Comparison of ENCODE assay signal across 1 cellular context in the genomic region with DNA sequence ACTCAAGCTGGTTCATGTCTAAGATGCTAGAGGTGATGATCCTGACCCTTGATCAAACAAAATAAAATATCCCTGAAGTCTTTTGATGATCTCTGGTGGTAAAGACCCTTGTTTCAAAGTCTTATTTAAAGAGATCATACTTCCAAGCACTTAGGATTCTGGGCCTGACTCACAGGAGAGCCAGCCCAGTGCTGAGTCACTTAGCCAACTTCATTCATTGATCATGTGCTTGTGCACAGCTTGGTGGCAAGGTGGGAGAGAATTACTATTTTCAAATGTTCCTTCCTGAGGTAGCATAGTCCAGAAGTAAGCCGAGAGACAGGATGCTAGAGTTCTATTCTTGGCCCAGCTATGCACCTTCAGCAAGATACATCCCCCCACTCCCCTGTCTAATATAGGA.
TF ChIP-seq lines count a peak whose summit lies in the region.

No MANE protein-coding gene starts in this region.

TF ChIP-seq in HepG2, 621 proteins besides CTCF, POLR2A, EP300 and RAD21 (continued from another document):
- TF ChIP-seq, protein P1, sequence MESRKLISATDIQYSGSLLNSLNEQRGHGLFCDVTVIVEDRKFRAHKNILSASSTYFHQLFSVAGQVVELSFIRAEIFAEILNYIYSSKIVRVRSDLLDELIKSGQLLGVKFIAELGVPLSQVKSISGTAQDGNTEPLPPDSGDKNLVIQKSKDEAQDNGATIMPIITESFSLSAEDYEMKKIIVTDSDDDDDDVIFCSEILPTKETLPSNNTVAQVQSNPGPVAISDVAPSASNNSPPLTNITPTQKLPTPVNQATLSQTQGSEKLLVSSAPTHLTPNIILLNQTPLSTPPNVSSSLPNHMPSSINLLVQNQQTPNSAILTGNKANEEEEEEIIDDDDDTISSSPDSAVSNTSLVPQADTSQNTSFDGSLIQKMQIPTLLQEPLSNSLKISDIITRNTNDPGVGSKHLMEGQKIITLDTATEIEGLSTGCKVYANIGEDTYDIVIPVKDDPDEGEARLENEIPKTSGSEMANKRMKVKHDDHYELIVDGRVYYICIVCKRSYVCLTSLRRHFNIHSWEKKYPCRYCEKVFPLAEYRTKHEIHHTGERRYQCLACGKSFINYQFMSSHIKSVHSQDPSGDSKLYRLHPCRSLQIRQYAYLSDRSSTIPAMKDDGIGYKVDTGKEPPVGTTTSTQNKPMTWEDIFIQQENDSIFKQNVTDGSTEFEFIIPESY (CRISPR knock-in tag; IDR thresholded peaks at IDR 0.05): no peak
